27 cellular contexts compared by ENCODE assay signal in the genomic region with DNA sequence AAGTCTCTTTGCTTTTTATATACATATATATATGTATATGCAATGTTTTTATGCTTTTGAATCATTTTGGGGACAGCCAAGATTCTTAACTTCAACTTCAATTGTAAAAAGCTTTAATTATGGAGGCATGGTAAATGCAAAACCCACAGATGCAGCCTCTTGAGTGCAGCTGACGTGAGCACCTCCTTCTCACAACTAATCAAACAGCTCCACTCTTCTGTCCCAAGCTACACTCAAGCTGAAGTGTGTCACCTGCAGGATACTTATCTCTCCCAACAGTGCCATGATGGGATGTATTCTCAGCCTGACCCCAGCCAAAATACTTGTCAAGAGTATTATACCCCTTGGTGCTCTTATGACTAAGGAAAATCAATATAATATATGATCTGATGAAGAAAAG.
"Had no signal": no experiment of that assay in that cellular context is flagged by ENCODE, and none has a peak within 500 bp of the region (broad histone marks: within the 10 kb centered on the region; RNA-seq: fewer than 3 reads in every experiment).

No MANE protein-coding gene starts in this region.

- H3K27me3 ChIP-seq: adrenal gland, body of pancreas, esophagus squamous epithelium, gastroesophageal sphincter had no signal

- H3K36me3 ChIP-seq: adrenal gland, esophagus squamous epithelium, gastroesophageal sphincter had no signal

- DNase-seq: activated CD4-positive, alpha-beta memory T cell treated with anti-CD3 and anti-CD28 coated beads for 36 hours; activated CD4-positive, alpha-beta T cell treated with anti-CD3 and anti-CD28 coated beads for 36 hours; activated CD4-positive, alpha-beta T cell treated with anti-CD3 and anti-CD28 coated beads, Interleukin-2, amount 10 ng/mL, durations not matched to agents 24 days and 14 days; activated CD4-positive, CD25-positive, alpha-beta regulatory T cell; activated CD4-positive, CD25-positive, alpha-beta regulatory T cell treated with anti-CD3 and anti-CD28 coated beads, Interleukin-2, amount 50 U/mL, for 72 hours; activated CD8-positive, alpha-beta memory T cell treated with anti-CD3 and anti-CD28 coated beads, Interleukin-2, amount 10 ng/mL, durations not matched to agents 7 days and 5 days; activated CD8-positive, alpha-beta memory T cell treated with anti-CD3 and anti-CD28 coated beads, Interleukin-2, amount 50 U/mL, for 4 hours; activated CD8-positive, alpha-beta T cell treated with anti-CD3 and anti-CD28 coated beads, Interleukin-2, amount 10 ng/mL, durations not matched to agents 7 days and 5 days; activated effector memory CD4-positive, alpha-beta T cell treated with anti-CD3 and anti-CD28 coated beads, Interleukin-2, amount 50 U/mL, for 16 hours; activated naive CD4-positive, alpha-beta T cell treated with anti-CD3 and anti-CD28 coated beads for 36 hours; activated naive CD8-positive, alpha-beta T cell treated with anti-CD3 and anti-CD28 coated beads for 36 hours; activated naive CD8-positive, alpha-beta T cell treated with anti-CD3 and anti-CD28 coated beads, Interleukin-2, amount 50 U/mL, for 24 hours; activated T-cell treated with anti-CD3 and anti-CD28 coated beads, Interleukin-2, amount 50 U/mL, for 1 hour; activated T-cell treated with anti-CD3 and anti-CD28 coated beads, Interleukin-2, amount 50 U/mL, for 48 hours; adrenal gland; amygdala; aorta; body of pancreas; caudate nucleus; cortex of kidney; dermis blood vessel endothelial cell; effector CD4-positive, alpha-beta T cell; esophagus squamous epithelium; foreskin melanocyte; T-helper 2 cell had no signal

- ATAC-seq: activated CD4-positive, alpha-beta T cell treated with anti-CD3 and anti-CD28 coated beads for 36 hours; activated CD8-positive, alpha-beta memory T cell treated with anti-CD3 and anti-CD28 coated beads, Interleukin-2, amount 10 ng/mL, durations not matched to agents 7 days and 5 days; activated CD8-positive, alpha-beta T cell treated with anti-CD3 and anti-CD28 coated beads, Interleukin-2, amount 10 ng/mL, durations not matched to agents 7 days and 5 days; activated naive CD8-positive, alpha-beta T cell treated with anti-CD3 and anti-CD28 coated beads, Interleukin-2, amount 50 U/mL, for 24 hours; body of pancreas; gastroesophageal sphincter had no signal

- H3K9me3 ChIP-seq: adrenal gland, body of pancreas, esophagus squamous epithelium, gastroesophageal sphincter had no signal

- H3K4me3 ChIP-seq: adrenal gland, body of pancreas, esophagus squamous epithelium, gastroesophageal sphincter had no signal

- H3K27ac ChIP-seq: adrenal gland, body of pancreas, epithelial cell of prostate, esophagus squamous epithelium, gastroesophageal sphincter had no signal

- H3K4me1 ChIP-seq: adrenal gland, body of pancreas, esophagus squamous epithelium, gastroesophageal sphincter had no signal
